Comparison of ENCODE assay signal across 13 cellular contexts in genomic region chr9:656918-657583, GRCh38.
DNase-seq lines count a peak whose midpoint lies in the region; ATAC-seq and TF ChIP-seq lines count a peak whose summit lies in the region.
"Had no signal": no experiment of that assay in that cellular context is flagged by ENCODE, and none has a peak within 500 bp of the region (broad histone marks: within the 10 kb centered on the region; RNA-seq: fewer than 3 reads in every experiment).

No MANE protein-coding gene starts in this region.

- H3K4me3 Mint-ChIP-seq in stimulated activated naive CD8-positive, alpha-beta T cell treated with anti-CD3 and anti-CD28 coated beads, Interleukin-15, amount 100 ng/mL, for 72 hours, result no peak overlapping the region

- H3K36me3 ChIP-seq in heart left ventricle, result no peaks in the 10 kb centered on the region
- H3K36me3 ChIP-seq: BLaER1 treated with 17β-estradiol and CSF1 and Interleukin-3, amounts not matched to agents 10 nM and 100 nM had no signal

- no peaks in the 10 kb centered on the region for H3K27me3 Mint-ChIP-seq in stimulated activated naive CD8-positive, alpha-beta T cell treated with anti-CD3 and anti-CD28 coated beads, Interleukin-15, amount 100 ng/mL, for 72 hours
- H3K27me3 Mint-ChIP-seq: progenitor cell of endocrine pancreas had no signal

- no peaks in the 10 kb centered on the region for H3K9me3 Mint-ChIP-seq in stimulated activated naive CD8-positive, alpha-beta T cell treated with anti-CD3 and anti-CD28 coated beads, Interleukin-15, amount 100 ng/mL, for 72 hours

- TF ChIP-seq POLR2A in heart left ventricle (IDR thresholded peaks at IDR 0.05), result no peak
- no peak for TF ChIP-seq POLR2A in NB4 (IDR thresholded peaks at IDR 0.05; ENCODE audit: extremely low read depth, insufficient read length)

- H3K4me1 ChIP-seq in heart left ventricle, result peaks cover 0 to 80% (median 49%) of the 10 kb centered on the region in 12 donors

- H3K4me1 Mint-ChIP-seq in stimulated activated naive CD8-positive, alpha-beta T cell treated with anti-CD3 and anti-CD28 coated beads, Interleukin-15, amount 100 ng/mL, for 72 hours, result peaks cover 41% of the 10 kb centered on the region

- no peak overlapping the region for H3K4me3 ChIP-seq in heart left ventricle
- no peak overlapping the region for H3K4me3 ChIP-seq in NB4 (ENCODE audit: low read depth, low read length)
- H3K4me3 ChIP-seq: BLaER1 treated with 17β-estradiol and CSF1 and Interleukin-3, amounts not matched to agents 10 nM and 100 nM had no signal

- WGBS in heart left ventricle, 4 donors, result 60 to 62% (median 61%) methylated on average over 3 of the region's 3 CpGs

- intact Hi-C loops in heart left ventricle (cut with DNase I), result loop anchor here in 3 of 10 donors (5.0 kb wide), 1 partner anchor 35 kb away; no protein-coding TSS in a partner anchor
- intact Hi-C loops in cardiac septum (cut with DNase I), result loop anchor here (5.0 kb wide), 1 partner anchor 35 kb away; no protein-coding TSS in a partner anchor

- ATAC-seq in heart left ventricle, result no peak
- ATAC-seq in stimulated activated naive CD8-positive, alpha-beta T cell treated with anti-CD3 and anti-CD28 coated beads, Interleukin-15, amount 100 ng/mL, for 72 hours, result peak; percentile 75
- ATAC-seq in HG02678 (IDR thresholded peaks at IDR 0.05; ENCODE audit: unreplicated experiment), result no peak

- peak overlapping the region in 11 of 12 donors; percentile 57 to 88 (median 82) for H3K27ac ChIP-seq in heart left ventricle
- peak overlapping the region; percentile 69 for H3K27ac ChIP-seq in epithelial cell of prostate
- H3K27ac ChIP-seq: BLaER1 treated with 17β-estradiol and CSF1 and Interleukin-3, amounts not matched to agents 10 nM and 100 nM had no signal

- DNase-seq in heart left ventricle, result no peak
- DNase-seq in cardiac septum (ENCODE audit: low spot score), result no peak
- peak; percentile 54 for DNase-seq in NB4 (ENCODE audit: low read depth)
- DNase-seq in epithelial cell of prostate (ENCODE audit: low read depth, low spot score), result peak; percentile 75
- no peak for DNase-seq in stimulated activated naive CD8-positive, alpha-beta T cell treated with anti-CD3 and anti-CD28 coated beads, Interleukin-15, amount 100 ng/mL, for 72 hours
- DNase-seq in NCI-H2196 treated with DMSO at 0.1 percent for 48 hours (lab: John Stamatoyannopoulos, UW; ENCODE audit: unreplicated experiment), result no peak
- no peak for DNase-seq in NCI-H524 (lab: John Stamatoyannopoulos, UW)
- DNase-seq: NCI-H146, NCI-H82, SHP77 treated with DMSO at 0.1 percent for 48 hours had no signal

- H3K9me3 ChIP-seq in heart left ventricle, result no peaks in the 10 kb centered on the region

- H3K27ac Mint-ChIP-seq in stimulated activated naive CD8-positive, alpha-beta T cell treated with anti-CD3 and anti-CD28 coated beads, Interleukin-15, amount 100 ng/mL, for 72 hours, result peak overlapping the region in 1 of 2 donors; percentile 35
- H3K27ac Mint-ChIP-seq: progenitor cell of endocrine pancreas had no signal

- TF ChIP-seq CTCF in heart left ventricle (IDR thresholded peaks at IDR 0.05), result peak in 1 of 12 donors; percentile 8
- no peak for TF ChIP-seq CTCF in NB4 (IDR thresholded peaks at IDR 0.05; ENCODE audit: low read depth, low read length)

- H3K27me3 ChIP-seq in heart left ventricle, result no peaks in the 10 kb centered on the region

Comparison
In these comparisons a context has a peak if more than half of its experiments do, and no peak if none do; other contexts are left out.
1. DNase-seq: peak in NB4 (single experiment) and epithelial cell of prostate (single experiment); none in heart left ventricle (0 of 5), cardiac septum (single experiment), stimulated activated naive CD8-positive, alpha-beta T cell treated with anti-CD3 and anti-CD28 coated beads, Interleukin-15, amount 100 ng/mL, for 72 hours (0 of 2), NCI-H2196 treated with DMSO at 0.1 percent for 48 hours (single experiment) and NCI-H524 (0 of 2).